1 cellular context compared by ENCODE assay signal in the genomic region with DNA sequence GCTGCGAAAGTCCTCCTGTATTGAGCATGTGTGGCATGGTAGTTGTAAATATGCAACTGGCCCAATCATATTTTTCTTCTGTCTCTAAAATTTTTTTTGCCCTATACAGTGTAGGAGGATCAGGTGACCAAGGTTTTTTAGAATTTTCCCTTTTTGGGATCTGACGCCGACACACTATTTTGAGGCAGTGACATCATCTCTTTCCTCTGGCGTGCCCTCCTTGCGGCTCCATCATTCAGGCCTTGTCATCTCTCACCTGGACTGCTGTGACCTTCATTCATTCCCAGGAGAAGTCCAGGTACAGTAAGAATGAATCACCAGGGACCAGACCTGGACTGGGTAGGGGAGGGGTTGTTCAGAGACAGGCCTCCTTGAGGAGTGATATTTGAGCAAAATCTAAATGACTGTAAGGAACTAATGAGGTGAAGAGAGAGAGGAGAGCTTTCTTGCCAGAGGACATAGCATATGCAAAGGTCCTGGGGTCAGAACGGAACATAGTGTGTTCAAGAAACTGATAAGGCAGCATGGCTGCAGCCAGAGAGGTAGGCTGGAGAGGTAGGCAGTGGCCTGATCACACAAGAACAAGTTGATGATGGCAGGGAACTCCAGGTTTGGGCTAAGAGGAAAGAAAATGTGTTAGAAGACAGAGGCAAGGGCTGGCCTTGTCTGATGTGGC.
A peak's percentile ranks its signal among the peaks of the same experiment; 100 is the strongest.
TF ChIP-seq lines count a peak whose summit lies in the region.

No MANE protein-coding gene starts in this region.

TF ChIP-seq in K562, 482 proteins besides CTCF, POLR2A, EP300 and RAD21 (continued from another document):
- TF ChIP-seq, protein P1, sequence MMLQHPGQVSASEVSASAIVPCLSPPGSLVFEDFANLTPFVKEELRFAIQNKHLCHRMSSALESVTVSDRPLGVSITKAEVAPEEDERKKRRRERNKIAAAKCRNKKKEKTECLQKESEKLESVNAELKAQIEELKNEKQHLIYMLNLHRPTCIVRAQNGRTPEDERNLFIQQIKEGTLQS (IDR thresholded peaks at IDR 0.05): 0 out of 2 replicates have a peak, but pooled peaks have one; percentile 17
- TF ChIP-seq, protein P1 (CRISPR knock-in tag; conservative IDR thresholded peaks at IDR 0.05): no peak
